Comparison of ENCODE assay signal across 19 cellular contexts in the genomic region with DNA sequence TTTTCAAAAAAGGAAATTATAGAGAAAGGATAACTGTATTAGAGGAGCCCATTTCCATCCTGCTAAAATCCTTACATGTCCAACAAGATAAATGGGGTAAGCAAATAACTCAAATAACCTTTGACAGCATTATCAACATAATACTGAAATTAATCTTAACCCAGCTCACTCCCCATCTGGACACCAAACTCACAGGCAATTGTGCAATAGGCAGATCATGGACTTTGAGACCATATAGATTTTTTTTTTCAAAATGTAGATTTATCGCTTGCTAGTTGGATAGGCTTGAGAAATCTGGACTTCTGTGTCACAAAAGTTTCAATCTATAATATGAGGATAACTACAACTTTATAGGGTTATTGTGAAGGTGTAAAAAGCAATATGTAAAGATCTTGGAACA.
DNase-seq lines count a peak whose midpoint lies in the region; ATAC-seq, FAIRE-seq and TF ChIP-seq lines count a peak whose summit lies in the region.
"Had no signal": no experiment of that assay in that cellular context is flagged by ENCODE, and none has a peak within 500 bp of the region (broad histone marks: within the 10 kb centered on the region; RNA-seq: fewer than 3 reads in every experiment).

No MANE protein-coding gene starts in this region.

- peak; percentile 83 for ATAC-seq in left lobe of liver
- ATAC-seq in HG02870 (IDR thresholded peaks at IDR 0.05; ENCODE audit: unreplicated experiment) = no peak
- ATAC-seq: A549, GM23338 had no signal

- TF ChIP-seq CTCF in D721Med (IDR thresholded peaks at IDR 0.05; ENCODE audit: insufficient read depth, missing control alignments) (no peak), progenitor cell of endocrine pancreas (IDR thresholded peaks at IDR 0.05; ENCODE audit: unreplicated experiment) (no peak)

- DNase-seq in D721Med (ENCODE audit: insufficient read length, low spot score) (no peak), NCI-H82 treated with DMSO at 0.1 percent for 48 hours (lab: John Stamatoyannopoulos, UW; ENCODE audit: unreplicated experiment) (peak; percentile 58), left lobe of liver (ENCODE audit: low spot score) (no peak), progenitor cell of endocrine pancreas (ENCODE audit: low spot score, unreplicated experiment) (no peak), erythroblast (lab: John Stamatoyannopoulos, UW) (no peak), NCI-H1417 treated with DMSO at 0.1 percent for 48 hours (lab: John Stamatoyannopoulos, UW) (no peak)
- DNase-seq: AML-193; Caco-2; CD4-positive, alpha-beta T cell; DMS153; DMS79; GDM1; HCEC 1CT had no signal

- peak overlapping the region; percentile 54 for H3K27ac Mint-ChIP-seq in progenitor cell of endocrine pancreas
- H3K27ac Mint-ChIP-seq: CD4-positive, alpha-beta T cell; GM23338 had no signal

- no peaks in the 10 kb centered on the region for H3K36me3 Mint-ChIP-seq in progenitor cell of endocrine pancreas (ENCODE audit: insufficient read depth)

- FAIRE-seq in D721Med (lab: Jason Lieb, UNC) = peak; percentile 81
- FAIRE-seq: A549, GM12892, GM18507, H54 had no signal

- no peak for TF ChIP-seq POLR2A in erythroblast (IDR thresholded peaks at IDR 0.05; ENCODE audit: low read length)

- H3K27me3 Mint-ChIP-seq in progenitor cell of endocrine pancreas = peaks cover 4% of the 10 kb centered on the region
- H3K27me3 Mint-ChIP-seq: CD4-positive, alpha-beta T cell had no signal

- H3K9me3 Mint-ChIP-seq in progenitor cell of endocrine pancreas (ENCODE audit: low read depth) = peaks cover 3% of the 10 kb centered on the region
- H3K9me3 Mint-ChIP-seq: CD4-positive, alpha-beta T cell; GM23338 had no signal

- H3K4me3 Mint-ChIP-seq in progenitor cell of endocrine pancreas (ENCODE audit: low read depth) = no peak overlapping the region
- H3K4me3 Mint-ChIP-seq: CD4-positive, alpha-beta T cell; GM23338 had no signal

- peaks cover 33% of the 10 kb centered on the region for H3K4me1 Mint-ChIP-seq in progenitor cell of endocrine pancreas (ENCODE audit: low read depth)
